ENCODE assay signal across 32 cellular contexts in the genomic region with DNA sequence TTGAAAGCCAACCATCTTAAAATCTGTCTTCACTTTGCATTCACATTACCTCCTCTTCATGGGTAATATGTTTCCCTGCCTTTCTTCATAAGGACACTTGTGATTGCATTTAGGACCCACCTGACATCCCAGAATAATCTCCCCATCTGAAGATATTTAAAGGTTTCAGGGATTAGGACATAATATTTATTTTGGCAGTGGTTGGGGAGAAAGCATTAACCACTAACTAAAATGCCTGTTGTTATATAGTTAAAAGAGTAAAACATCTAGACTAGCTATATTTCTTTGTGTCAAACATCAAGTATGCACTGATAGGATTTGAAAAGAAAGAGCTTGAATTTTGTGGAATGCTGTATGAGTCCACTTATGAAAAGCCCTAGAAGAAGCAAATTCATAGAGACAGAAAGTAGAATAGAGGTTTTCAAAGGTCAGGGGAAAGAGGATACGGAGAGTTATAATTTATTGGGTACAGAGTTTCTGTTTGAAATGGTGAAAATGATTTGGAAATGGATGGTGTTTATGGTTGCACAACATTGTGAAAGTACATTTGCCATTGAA.
"Had no signal": no experiment of that assay in that cellular context is flagged by ENCODE, and none has a peak within 500 bp of the region (broad histone marks: within the 10 kb centered on the region; RNA-seq: fewer than 3 reads in every experiment).

No MANE protein-coding gene starts in this region.

- H3K36me3 Mint-ChIP-seq: activated CD4-positive, alpha-beta memory T cell treated with anti-CD3 and anti-CD28 coated beads for 36 hours; activated CD8-positive, alpha-beta memory T cell treated with anti-CD3 and anti-CD28 coated beads, Interleukin-2, amount 10 ng/mL, durations not matched to agents 7 days and 5 days; activated naive CD4-positive, alpha-beta T cell treated with anti-CD3 and anti-CD28 coated beads, Interleukin-2, amount 10 ng/mL, durations not matched to agents 7 days and 5 days; activated naive CD4-positive, alpha-beta T cell treated with anti-CD3 and anti-CD28 coated beads, Interleukin-2, amount 50 U/mL, for 72 hours; activated naive CD8-positive, alpha-beta T cell treated with anti-CD3 and anti-CD28 coated beads, Interleukin-2, amount 10 ng/mL, durations not matched to agents 7 days and 5 days had no signal

- ATAC-seq: activated CD4-positive, alpha-beta T cell treated with anti-CD3 and anti-CD28 coated beads for 36 hours; activated CD8-positive, alpha-beta memory T cell treated with anti-CD3 and anti-CD28 coated beads, Interleukin-2, amount 10 ng/mL, durations not matched to agents 7 days and 5 days; activated CD8-positive, alpha-beta T cell treated with anti-CD3 and anti-CD28 coated beads, Interleukin-2, amount 10 ng/mL, durations not matched to agents 7 days and 5 days; activated naive CD4-positive, alpha-beta T cell treated with anti-CD3 and anti-CD28 coated beads, Interleukin-2, amount 50 U/mL, for 72 hours; activated T-cell treated with anti-CD3 and anti-CD28 coated beads, Interleukin-2, amount 50 U/mL, for 72 hours; esophagus mucosa; gastroesophageal sphincter; T-helper 17 cell had no signal

- H3K36me3 ChIP-seq: brain microvascular endothelial cell, gastroesophageal sphincter, WERI-Rb-1 had no signal

- H3K27ac Mint-ChIP-seq: activated CD4-positive, alpha-beta memory T cell treated with anti-CD3 and anti-CD28 coated beads for 36 hours; activated CD4-positive, alpha-beta T cell treated with anti-CD3 and anti-CD28 coated beads for 36 hours; activated CD4-positive, alpha-beta T cell treated with anti-CD3 and anti-CD28 coated beads, Interleukin-2, amount 10 ng/mL, durations not matched to agents 24 days and 14 days; activated CD8-positive, alpha-beta memory T cell treated with anti-CD3 and anti-CD28 coated beads, Interleukin-2, amount 10 ng/mL, durations not matched to agents 7 days and 5 days; activated CD8-positive, alpha-beta T cell treated with anti-CD3 and anti-CD28 coated beads, Interleukin-2, amount 10 ng/mL, durations not matched to agents 7 days and 5 days; activated naive CD4-positive, alpha-beta T cell treated with anti-CD3 and anti-CD28 coated beads, Interleukin-2, amount 10 ng/mL, durations not matched to agents 7 days and 5 days; activated naive CD4-positive, alpha-beta T cell treated with anti-CD3 and anti-CD28 coated beads, Interleukin-2, amount 50 U/mL, for 72 hours; activated naive CD8-positive, alpha-beta T cell treated with anti-CD3 and anti-CD28 coated beads, Interleukin-2, amount 10 ng/mL, durations not matched to agents 7 days and 5 days; activated T-cell treated with anti-CD3 and anti-CD28 coated beads, Interleukin-2, amount 50 U/mL, for 24 hours; activated T-cell treated with anti-CD3 and anti-CD28 coated beads, Interleukin-2, amount 50 U/mL, for 72 hours; dendritic cell treated with granulocyte-macrophage colony-stimulating factor and Interleukin-4, amounts not matched to agents 40 ng/mL and 50 ng/mL, for 4 days; endodermal cell; T-helper 17 cell; T-helper 2 cell treated with Interferon-gamma antibody and Interleukin-4, amounts not matched to agents 5 μg/mL and 100 μg/mL, for 36 hours had no signal

- H3K4me3 ChIP-seq: coronary artery, dorsolateral prefrontal cortex, gastroesophageal sphincter had no signal

- DNase-seq: activated CD4-positive, alpha-beta memory T cell treated with anti-CD3 and anti-CD28 coated beads for 36 hours; activated CD4-positive, alpha-beta T cell treated with anti-CD3 and anti-CD28 coated beads for 36 hours; activated CD4-positive, alpha-beta T cell treated with anti-CD3 and anti-CD28 coated beads, Interleukin-2, amount 10 ng/mL, durations not matched to agents 24 days and 14 days; activated CD4-positive, CD25-positive, alpha-beta regulatory T cell; activated CD4-positive, CD25-positive, alpha-beta regulatory T cell treated with anti-CD3 and anti-CD28 coated beads, Interleukin-2, amount 50 U/mL, for 72 hours; activated CD8-positive, alpha-beta memory T cell treated with anti-CD3 and anti-CD28 coated beads, Interleukin-2, amount 10 ng/mL, durations not matched to agents 7 days and 5 days; activated CD8-positive, alpha-beta memory T cell treated with anti-CD3 and anti-CD28 coated beads, Interleukin-2, amount 50 U/mL, for 4 hours; activated CD8-positive, alpha-beta T cell treated with anti-CD3 and anti-CD28 coated beads, Interleukin-2, amount 10 ng/mL, durations not matched to agents 7 days and 5 days; activated gamma-delta T cell; activated naive CD4-positive, alpha-beta T cell; activated naive CD4-positive, alpha-beta T cell treated with anti-CD3 and anti-CD28 coated beads, Interleukin-2, amount 10 ng/mL, durations not matched to agents 7 days and 5 days; activated naive CD8-positive, alpha-beta T cell treated with anti-CD3 and anti-CD28 coated beads, Interleukin-2, amount 10 ng/mL, durations not matched to agents 7 days and 5 days; activated T-cell treated with anti-CD3 and anti-CD28 coated beads, Interleukin-2, amount 50 U/mL, for 24 hours; activated T-cell treated with anti-CD3 and anti-CD28 coated beads, Interleukin-2, amount 50 U/mL, for 72 hours; amniotic stem cell; anterior cingulate cortex; brain microvascular endothelial cell; dorsolateral prefrontal cortex; effector memory CD4-positive, alpha-beta T cell; endodermal cell; foreskin melanocyte; T-helper 1 cell; T-helper 17 cell; T1000; WERI-Rb-1 had no signal

- H3K4me1 ChIP-seq: gastroesophageal sphincter had no signal

- H3K4me1 Mint-ChIP-seq: activated CD4-positive, alpha-beta T cell treated with anti-CD3 and anti-CD28 coated beads for 36 hours; activated CD4-positive, alpha-beta T cell treated with anti-CD3 and anti-CD28 coated beads, Interleukin-2, amount 10 ng/mL, durations not matched to agents 24 days and 14 days; activated CD8-positive, alpha-beta memory T cell treated with anti-CD3 and anti-CD28 coated beads, Interleukin-2, amount 10 ng/mL, durations not matched to agents 7 days and 5 days; activated naive CD4-positive, alpha-beta T cell treated with anti-CD3 and anti-CD28 coated beads, Interleukin-2, amount 10 ng/mL, durations not matched to agents 7 days and 5 days; activated naive CD8-positive, alpha-beta T cell treated with anti-CD3 and anti-CD28 coated beads, Interleukin-2, amount 10 ng/mL, durations not matched to agents 7 days and 5 days; central memory CD8-positive, alpha-beta T cell; T-helper 17 cell had no signal

- H3K27me3 ChIP-seq: brain microvascular endothelial cell, dorsolateral prefrontal cortex, gastroesophageal sphincter had no signal

- H3K27ac ChIP-seq: brain microvascular endothelial cell, coronary artery, dorsolateral prefrontal cortex, gastroesophageal sphincter, WERI-Rb-1 had no signal

- H3K27me3 Mint-ChIP-seq: activated CD4-positive, alpha-beta memory T cell treated with anti-CD3 and anti-CD28 coated beads for 36 hours; activated CD4-positive, alpha-beta T cell treated with anti-CD3 and anti-CD28 coated beads for 36 hours; activated CD4-positive, alpha-beta T cell treated with anti-CD3 and anti-CD28 coated beads, Interleukin-2, amount 10 ng/mL, durations not matched to agents 24 days and 14 days; activated CD8-positive, alpha-beta memory T cell treated with anti-CD3 and anti-CD28 coated beads, Interleukin-2, amount 10 ng/mL, durations not matched to agents 7 days and 5 days; activated naive CD4-positive, alpha-beta T cell treated with anti-CD3 and anti-CD28 coated beads, Interleukin-2, amount 10 ng/mL, durations not matched to agents 7 days and 5 days; activated naive CD8-positive, alpha-beta T cell treated with anti-CD3 and anti-CD28 coated beads, Interleukin-2, amount 10 ng/mL, durations not matched to agents 7 days and 5 days; activated T-cell treated with anti-CD3 and anti-CD28 coated beads, Interleukin-2, amount 50 U/mL, for 24 hours; central memory CD8-positive, alpha-beta T cell; dendritic cell treated with granulocyte-macrophage colony-stimulating factor and Interleukin-4, amounts not matched to agents 40 ng/mL and 50 ng/mL, for 4 days; T-helper 17 cell had no signal

- H3K9me3 Mint-ChIP-seq: activated T-cell treated with anti-CD3 and anti-CD28 coated beads, Interleukin-2, amount 50 U/mL, for 24 hours; endodermal cell had no signal

- H3K4me3 Mint-ChIP-seq: activated CD4-positive, alpha-beta memory T cell treated with anti-CD3 and anti-CD28 coated beads for 36 hours; activated CD4-positive, alpha-beta T cell treated with anti-CD3 and anti-CD28 coated beads for 36 hours; activated CD4-positive, alpha-beta T cell treated with anti-CD3 and anti-CD28 coated beads, Interleukin-2, amount 10 ng/mL, durations not matched to agents 24 days and 14 days; activated CD8-positive, alpha-beta memory T cell treated with anti-CD3 and anti-CD28 coated beads, Interleukin-2, amount 10 ng/mL, durations not matched to agents 7 days and 5 days; activated CD8-positive, alpha-beta T cell treated with anti-CD3 and anti-CD28 coated beads, Interleukin-2, amount 10 ng/mL, durations not matched to agents 7 days and 5 days; activated naive CD4-positive, alpha-beta T cell treated with anti-CD3 and anti-CD28 coated beads, Interleukin-2, amount 10 ng/mL, durations not matched to agents 7 days and 5 days; activated naive CD8-positive, alpha-beta T cell treated with anti-CD3 and anti-CD28 coated beads, Interleukin-2, amount 10 ng/mL, durations not matched to agents 7 days and 5 days; activated T-cell treated with anti-CD3 and anti-CD28 coated beads, Interleukin-2, amount 50 U/mL, for 24 hours; activated T-cell treated with anti-CD3 and anti-CD28 coated beads, Interleukin-2, amount 50 U/mL, for 72 hours; central memory CD8-positive, alpha-beta T cell; dendritic cell treated with granulocyte-macrophage colony-stimulating factor and Interleukin-4, amounts not matched to agents 40 ng/mL and 50 ng/mL, for 4 days; endodermal cell; T-helper 17 cell; T-helper 2 cell treated with Interferon-gamma antibody and Interleukin-4, amounts not matched to agents 5 μg/mL and 100 μg/mL, for 36 hours had no signal

- H3K9me3 ChIP-seq: gastroesophageal sphincter had no signal
